ENCODE assay signal across 9 cellular contexts in genomic region chr13:40790232-40790631, GRCh38. TPM values are rescaled to one million over a fixed set of nuclear protein-coding genes. Genes with fewer than 3 reads are reported as not detected.
DNase-seq lines count a peak whose midpoint lies in the region; ATAC-seq, FAIRE-seq and TF ChIP-seq lines count a peak whose summit lies in the region.
"Had no signal": no experiment of that assay in that cellular context is flagged by ENCODE, and none has a peak within 500 bp of the region (broad histone marks: within the 10 kb centered on the region; RNA-seq: fewer than 3 reads in every experiment).

No MANE protein-coding gene starts in this region.

- peak overlapping the region; percentile 81 to 83 for H3K27ac ChIP-seq in right atrium auricular region
- H3K27ac ChIP-seq in astrocyte (ENCODE audit: low read depth, low read length) = no peak overlapping the region
- H3K27ac ChIP-seq in lung (ENCODE audit: low read depth in 1 of 2, low read length in 1 of 2) = peak overlapping the region; percentile 78 to 95

- peak overlapping the region; percentile 87 for H3K9ac ChIP-seq in astrocyte (ENCODE audit: low read length)

- H3K36me3 Mint-ChIP-seq in astrocyte (ENCODE audit: low read depth, unreplicated experiment) = peaks cover 10% of the 10 kb centered on the region

- 57 to 66% methylated on average over 6 of the region's 6 CpGs for WGBS in lung, 2 donors

- H3K4me1 Mint-ChIP-seq in astrocyte (ENCODE audit: low read depth, unreplicated experiment) = peaks cover 13% of the 10 kb centered on the region

- H3K4me3 ChIP-seq in right atrium auricular region = peak overlapping the region; percentile 53 to 64
- H3K4me3 ChIP-seq in astrocyte (ENCODE audit: insufficient read depth, low read depth, low read length) = peak overlapping the region; percentile 79
- H3K4me3 ChIP-seq in lung = no peak overlapping the region

- peaks cover 5% of the 10 kb centered on the region for H3K79me2 ChIP-seq in astrocyte (ENCODE audit: insufficient read depth, low read length)

- H3K27ac Mint-ChIP-seq in astrocyte (ENCODE audit: unreplicated experiment) = no peak overlapping the region

- TF ChIP-seq CTCF in right atrium auricular region (IDR thresholded peaks at IDR 0.05) (no peak), astrocyte (IDR thresholded peaks at IDR 0.05; ENCODE audit: insufficient read depth, low read depth, low read length) (no peak), lung (IDR thresholded peaks at IDR 0.05; ENCODE audit: control extremely low read depth, extremely low read depth) (no peak)

- peak overlapping the region; percentile 97 for H3K4me2 ChIP-seq in astrocyte (ENCODE audit: low read length)

- ATAC-seq in Right ventricle myocardium superior (ENCODE audit: poor library complexity) = no peak
- ATAC-seq in lung (ENCODE audit: insufficient read depth, low FRiP score) = no peak
- ATAC-seq in HG02588 (IDR thresholded peaks at IDR 0.05; ENCODE audit: unreplicated experiment) = no peak

- H3K36me3 ChIP-seq in right atrium auricular region = no peaks in the 10 kb centered on the region
- H3K36me3 ChIP-seq in astrocyte (ENCODE audit: insufficient read depth, low read length) = no peaks in the 10 kb centered on the region
- H3K36me3 ChIP-seq in lung (ENCODE audit: control insufficient read depth in 2 of 2, insufficient read depth in 2 of 2, low read length in 2 of 2) = peaks cover 0 to 2% of the 10 kb centered on the region in 2 donors

- no peaks in the 10 kb centered on the region for H3K9me3 Mint-ChIP-seq in astrocyte (ENCODE audit: unreplicated experiment)

- H3K4me3 Mint-ChIP-seq in astrocyte (ENCODE audit: unreplicated experiment) = peak overlapping the region; percentile 84

- no peak for FAIRE-seq in astrocyte (lab: Jason Lieb, UNC)
- no peak for FAIRE-seq in HTR-8/SVneo (lab: Jason Lieb, UNC)
- FAIRE-seq: GM18507 had no signal

- intact Hi-C loops in Right ventricle myocardium superior (cut with DNase I) = no loop called here

- H3K27me3 Mint-ChIP-seq in astrocyte (ENCODE audit: low read depth, unreplicated experiment) = no peaks in the 10 kb centered on the region

- H3K9me3 ChIP-seq in right atrium auricular region (no peaks in the 10 kb centered on the region), astrocyte (ENCODE audit: insufficient read depth, low read depth, low read length) (no peaks in the 10 kb centered on the region), lung (ENCODE audit: control insufficient read depth in 2 of 2, insufficient read depth in 1 of 2, low read length in 1 of 2) (no peaks in the 10 kb centered on the region)

- H3K27me3 ChIP-seq in right atrium auricular region (no peaks in the 10 kb centered on the region), astrocyte (ENCODE audit: insufficient read depth, low read length) (no peaks in the 10 kb centered on the region), lung (ENCODE audit: control insufficient read depth, insufficient read depth) (no peaks in the 10 kb centered on the region)

- H3K4me1 ChIP-seq in right atrium auricular region = peaks cover 0 to 6% of the 10 kb centered on the region in 2 donors
- H3K4me1 ChIP-seq in astrocyte (ENCODE audit: insufficient read depth, low read length) = peaks cover 7% of the 10 kb centered on the region
- peaks cover 0 to 3% of the 10 kb centered on the region in 2 donors for H3K4me1 ChIP-seq in lung (ENCODE audit: control insufficient read depth in 2 of 2, insufficient read depth in 2 of 2, low read length in 2 of 2)

- DNase-seq in right atrium auricular region (ENCODE audit: low spot score) = no peak
- DNase-seq in Right ventricle myocardium superior = no peak
- no peak for DNase-seq in astrocyte (ENCODE audit: low read depth)
- DNase-seq in lung (ENCODE audit: low spot score) = no peak
- no peak for DNase-seq in iPS-NIHi11 (ENCODE audit: low spot score)
- no peak for DNase-seq in HTR-8/SVneo (ENCODE audit: insufficient read length, low spot score)
- DNase-seq in activated CD4-positive, CD25-positive, alpha-beta regulatory T cell treated with anti-CD3 and anti-CD28 coated beads, Interleukin-2, amount 50 U/mL, for 72 hours = no peak

- H4K20me1 ChIP-seq in astrocyte (ENCODE audit: insufficient read depth, low read length) = no peaks in the 10 kb centered on the region

- peak overlapping the region; percentile 94 for H2AFZ ChIP-seq in astrocyte (ENCODE audit: low read depth, low read length)

RNA-seq across cellular contexts. Expression of gene SLC25A15, which starts 0.8 kb away (rescaled TPM):
- total RNA-seq in right atrium auricular region = 1 to 10 TPM; 5.9 to 6.0 TPM
- 5.2 TPM for total RNA-seq in Right ventricle myocardium superior
- total RNA-seq in astrocyte = 11.7 and 12.2 TPM in 2 replicates
- 1 to 10 TPM; 8.1 to 8.6 TPM for total RNA-seq in lung
- 1 to 10 TPM; 1.2 to 6.3 TPM for polyA plus RNA-seq in lung

RNA-seq across cellular contexts. Expression of gene MRPS31, which starts 19.2 kb away (rescaled TPM):
- total RNA-seq in right atrium auricular region (10 to 100 TPM; 17.8 to 31.5 TPM), Right ventricle myocardium superior (30.4 TPM), astrocyte (15.1 and 17.0 TPM in 2 replicates), lung (10 to 100 TPM; 17.2 to 34.3 TPM)
- 10 to 100 TPM; 17.0 to 43.6 TPM for polyA plus RNA-seq in lung
